Comparison of ENCODE assay signal across 11 cellular contexts in the genomic region with DNA sequence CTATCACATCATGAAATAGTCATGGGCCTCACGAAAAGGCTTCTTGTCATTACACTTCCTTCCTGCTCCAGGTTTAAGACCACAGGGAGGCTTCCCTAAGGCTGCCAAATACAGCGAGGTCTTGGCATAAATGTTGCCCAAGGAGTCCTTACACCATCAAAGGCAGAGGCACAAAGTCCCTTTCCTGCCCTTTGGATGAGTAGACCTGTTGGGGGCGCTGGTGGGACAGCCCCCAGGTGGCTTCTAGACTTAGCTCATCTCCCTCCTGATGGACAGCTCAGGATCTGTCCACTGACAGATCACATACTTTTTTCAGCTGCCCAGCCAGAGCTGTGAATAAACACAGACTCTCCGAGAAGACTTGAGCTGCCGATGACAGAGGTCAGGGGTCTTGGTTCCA. TPM values are rescaled to one million over a fixed set of nuclear protein-coding genes. Genes with fewer than 3 reads are reported as not detected.
DNase-seq lines count a peak whose midpoint lies in the region; ATAC-seq and TF ChIP-seq lines count a peak whose summit lies in the region.
"Had no signal": no experiment of that assay in that cellular context is flagged by ENCODE, and none has a peak within 500 bp of the region (broad histone marks: within the 10 kb centered on the region; RNA-seq: fewer than 3 reads in every experiment).

No MANE protein-coding gene starts in this region.

- no TSS peak for BruUV-seq in OCI-LY7 (replicated peaks; lab: Mats Ljungman, UMichigan)

- H3K79me2 ChIP-seq in OCI-LY7 (ENCODE audit: insufficient read depth, low read depth, low read length), result no peaks in the 10 kb centered on the region

- TF ChIP-seq CTCF in right atrium auricular region (IDR thresholded peaks at IDR 0.05) (peak in 1 of 2 donors; percentile 23), heart left ventricle (IDR thresholded peaks at IDR 0.05) (no peak), OCI-LY7 (conservative IDR thresholded peaks at IDR 0.05; ENCODE audit: low read length) (peak; percentile 62), fibroblast of pulmonary artery (IDR thresholded peaks at IDR 0.05; ENCODE audit: low read length, missing control alignments) (peak; percentile 12), upper lobe of right lung (IDR thresholded peaks at IDR 0.05) (peak; percentile 19)

- no peak overlapping the region for H2AFZ ChIP-seq in OCI-LY7 (ENCODE audit: low read length)

- H3K27ac ChIP-seq in right atrium auricular region, result no peak overlapping the region
- no peak overlapping the region for H3K27ac ChIP-seq in heart left ventricle
- H3K27ac ChIP-seq in OCI-LY7 (ENCODE audit: low read depth, low read length, poor library complexity, severe bottlenecking), result no peak overlapping the region
- H3K27ac ChIP-seq in upper lobe of right lung, result peak overlapping the region; percentile 49
- H3K27ac ChIP-seq: SK-N-MC had no signal

- TF ChIP-seq POLR2A in heart left ventricle (IDR thresholded peaks at IDR 0.05), result no peak

- H3K4me3 ChIP-seq in right atrium auricular region (no peak overlapping the region), heart left ventricle (no peak overlapping the region), OCI-LY7 (ENCODE audit: low read depth, low read length, poor library complexity, severe bottlenecking) (no peak overlapping the region), fibroblast of pulmonary artery (replicated peaks; ENCODE audit: low read depth, low read length) (no peak overlapping the region), upper lobe of right lung (no peak overlapping the region)
- H3K4me3 ChIP-seq: SK-N-MC had no signal

- intact Hi-C loops in heart left ventricle (cut with DNase I) (no loop called here), OCI-LY7 (cut with micrococcal nuclease; ENCODE audit: unreplicated experiment) (no loop called here), upper lobe of right lung (cut with DNase I) (no loop called here)

- CTCF ChIA-PET in OCI-LY7 (lab: Charles Lee; ENCODE audit: unreplicated experiment), result no interaction called here

- H3K4me1 ChIP-seq in right atrium auricular region (peaks cover 0 to 33% of the 10 kb centered on the region in 2 donors), heart left ventricle (peaks cover 0 to 40% (median 8%) of the 10 kb centered on the region in 12 donors), OCI-LY7 (ENCODE audit: insufficient read depth, low read length, poor library complexity, severe bottlenecking) (peaks cover 13% of the 10 kb centered on the region), upper lobe of right lung (peaks cover 34% of the 10 kb centered on the region)

- H3K4me2 ChIP-seq in OCI-LY7 (ENCODE audit: low read length), result no peak overlapping the region

- no peaks in the 10 kb centered on the region for H3K9me2 ChIP-seq in OCI-LY7 (ENCODE audit: insufficient read depth, low read length)

- H3K36me3 ChIP-seq in right atrium auricular region (no peaks in the 10 kb centered on the region), heart left ventricle (no peaks in the 10 kb centered on the region), OCI-LY7 (ENCODE audit: insufficient read depth, low read length) (no peaks in the 10 kb centered on the region), upper lobe of right lung (no peaks in the 10 kb centered on the region)

- POLR2A ChIA-PET in OCI-LY7 (lab: Charles Lee), result interaction anchor here (0.7 to 1.5 kb wide), 5 partner anchors 9 to 295 kb away, joined by 3 to 4 read pairs (median 3); a partner anchor contains a TSS

- H3K27me3 ChIP-seq in right atrium auricular region (no peaks in the 10 kb centered on the region), heart left ventricle (no peaks in the 10 kb centered on the region), upper lobe of right lung (no peaks in the 10 kb centered on the region)

- ATAC-seq in heart left ventricle (no peak), upper lobe of right lung (peak; percentile 6), HG02973 (IDR thresholded peaks at IDR 0.05; ENCODE audit: unreplicated experiment) (no peak)

- peak; percentile 57 for DNase-seq in right atrium auricular region (ENCODE audit: low spot score)
- no peak for DNase-seq in heart left ventricle
- DNase-seq in OCI-LY7 (ENCODE audit: low spot score), result peak; percentile 14
- no peak for DNase-seq in fibroblast of pulmonary artery (ENCODE audit: low read depth)
- DNase-seq in upper lobe of right lung, result no peak
- no peak for DNase-seq in LoVo (ENCODE audit: low spot score)
- no peak for DNase-seq in NCI-H2227 treated with DMSO at 0.1 percent for 48 hours (lab: John Stamatoyannopoulos, UW)
- DNase-seq: activated T-cell treated with anti-CD3 and anti-CD28 coated beads, Interleukin-2, amount 50 U/mL, for 24 hours; immature natural killer cell had no signal

- no peaks in the 10 kb centered on the region for H4K20me1 ChIP-seq in OCI-LY7 (ENCODE audit: insufficient read depth, low read length)

- H3K9me3 ChIP-seq in right atrium auricular region, result no peaks in the 10 kb centered on the region
- H3K9me3 ChIP-seq in heart left ventricle, result no peaks in the 10 kb centered on the region
- no peaks in the 10 kb centered on the region for H3K9me3 ChIP-seq in OCI-LY7 (ENCODE audit: low read length)
- no peaks in the 10 kb centered on the region for H3K9me3 ChIP-seq in upper lobe of right lung

- 50 to 55% (median 52%) methylated on average over 5 of the region's 5 CpGs for WGBS in heart left ventricle, 4 donors

RNA-seq across cellular contexts. Expression of a gene that starts 15.5 kb away (rescaled TPM):
- total RNA-seq in right atrium auricular region (10 to 100 TPM; 15.3 to 23.8 TPM), heart left ventricle (10 to 100 TPM in 6 of 9 donors, 1 to 10 TPM in 3; 5.0 to 46.0 (median 13.3) TPM), OCI-LY7 (2022) (10.2 and 10.6 TPM in 2 replicates), upper lobe of right lung (92.9 TPM)
- polyA plus RNA-seq in heart left ventricle, result 1 to 10 TPM; 2.2 to 5.2 TPM
- total RNA-seq in OCI-LY7 (2014; rRNA removed; shearing (Covaris generic)), result 4.8 and 5.1 TPM in 2 replicates

Comparison
In these comparisons a context has a peak if more than half of its experiments do, and no peak if none do; other contexts are left out.
1. DNase-seq: peak in right atrium auricular region (single experiment) and OCI-LY7 (single experiment); none in heart left ventricle (0 of 5), fibroblast of pulmonary artery (single experiment), upper lobe of right lung (single experiment), LoVo (single experiment) and NCI-H2227 treated with DMSO at 0.1 percent for 48 hours (single experiment).
2. CTCF ChIP-seq: peak in OCI-LY7 (single experiment), fibroblast of pulmonary artery (single experiment) and upper lobe of right lung (single experiment); none in heart left ventricle (0 of 12).